Comparison of ENCODE assay signal across 8 cellular contexts in the genomic region with DNA sequence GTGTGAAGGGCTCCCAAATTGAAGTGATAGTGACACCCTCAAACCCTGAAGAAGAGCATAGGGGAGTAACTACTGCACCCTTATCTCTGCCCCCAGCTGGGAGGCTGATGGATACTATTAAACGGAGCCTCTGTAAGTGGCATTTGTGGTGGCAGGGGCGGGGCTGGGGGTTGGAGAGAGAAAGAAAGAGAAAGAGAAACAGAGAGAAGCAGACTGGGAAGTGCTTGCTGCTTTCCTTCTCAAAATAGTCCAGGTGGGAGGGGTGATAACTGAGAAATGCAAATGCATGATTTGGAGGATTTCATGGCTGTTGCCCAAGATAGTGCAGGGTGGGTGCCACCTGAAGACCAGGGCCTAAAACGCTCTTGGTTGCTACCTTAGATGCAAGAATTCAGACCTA.
DNase-seq lines count a peak whose midpoint lies in the region; ATAC-seq and TF ChIP-seq lines count a peak whose summit lies in the region.

No MANE protein-coding gene starts in this region.

- TF ChIP-seq POLR2A in suprapubic skin (IDR thresholded peaks at IDR 0.05): no peak

- H3K27ac ChIP-seq in suprapubic skin: no peak overlapping the region

- H3K27me3 ChIP-seq in H7 (ENCODE audit: control insufficient read depth, insufficient read depth, low read length) (no peaks in the 10 kb centered on the region), suprapubic skin (no peaks in the 10 kb centered on the region)

- H3K36me3 ChIP-seq in H7 (replicated peaks; ENCODE audit: control insufficient read depth, insufficient read depth, low read length): no peaks in the 10 kb centered on the region
- no peaks in the 10 kb centered on the region for H3K36me3 ChIP-seq in suprapubic skin

- TF ChIP-seq CTCF in suprapubic skin (IDR thresholded peaks at IDR 0.05): no peak

- peaks cover 3% of the 10 kb centered on the region for H3K9me3 ChIP-seq in suprapubic skin

- ATAC-seq in GM19043 (IDR thresholded peaks at IDR 0.05; ENCODE audit: low read depth, unreplicated experiment) (peak; percentile 86), HG03045 (IDR thresholded peaks at IDR 0.05; ENCODE audit: unreplicated experiment) (peak; percentile 93)

- peaks cover 7% of the 10 kb centered on the region for H3K4me1 ChIP-seq in suprapubic skin

- no peak overlapping the region for H3K4me3 ChIP-seq in H7 (ENCODE audit: insufficient read depth, low read depth, low read length)
- no peak overlapping the region for H3K4me3 ChIP-seq in suprapubic skin

- no peak for TF ChIP-seq EP300 in suprapubic skin (IDR thresholded peaks at IDR 0.05)

- DNase-seq in activated CD4-positive, alpha-beta T cell treated with anti-CD3 and anti-CD28 coated beads for 48 hours: peak; percentile 57
- peak in 3 of 4 experiments; percentile 9 to 32 (median 23) for DNase-seq in stimulated activated CD4-positive, alpha-beta T cell treated with anti-CD3 and anti-CD28 coated beads, Interleukin-1b, Interleukin-23, amount 100 ng/mL, for 24 hours (ENCODE audit: low read depth in 4 of 4, low spot score in 1 of 4)
- DNase-seq in H7 (no peak), ecto neural progenitor cell (ENCODE audit: low spot score) (no peak), cerebellar nuclear complex (lab: John Stamatoyannopoulos, UW) (no peak), suprapubic skin (ENCODE audit: low spot score in 2 of 2) (no peak)

- 52% methylated on average over 3 of the region's 3 CpGs for WGBS in suprapubic skin

Comparison
In these comparisons a context has a peak if more than half of its experiments do, and no peak if none do; other contexts are left out.
1. DNase-seq: peak in activated CD4-positive, alpha-beta T cell treated with anti-CD3 and anti-CD28 coated beads for 48 hours (single experiment) and stimulated activated CD4-positive, alpha-beta T cell treated with anti-CD3 and anti-CD28 coated beads, Interleukin-1b, Interleukin-23, amount 100 ng/mL, for 24 hours (3 of 4); none in H7 (single experiment), ecto neural progenitor cell (single experiment), cerebellar nuclear complex (0 of 2) and suprapubic skin (0 of 2).